ENCODE assay signal across 19 cellular contexts in the genomic region with DNA sequence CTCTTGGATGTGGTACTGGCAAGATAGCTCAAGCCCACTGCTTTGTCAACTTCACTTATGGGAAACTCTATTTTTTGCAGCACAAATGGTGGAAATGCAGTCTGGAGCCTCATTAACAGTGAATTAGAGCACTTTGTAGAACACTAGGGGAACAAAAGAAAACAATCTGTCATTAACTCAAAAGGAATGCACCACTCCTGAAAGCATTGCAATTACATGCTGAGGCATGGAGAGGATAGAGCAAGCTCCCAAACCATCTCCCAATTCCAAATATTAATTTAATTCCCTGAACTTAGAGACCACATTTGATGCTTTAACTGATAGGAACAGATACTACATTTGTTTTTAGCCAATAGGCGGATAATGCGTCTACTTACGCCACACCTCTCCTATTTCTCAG. TPM values are rescaled to one million over a fixed set of nuclear protein-coding genes. Genes with fewer than 3 reads are reported as not detected.
A peak's percentile ranks its signal among the peaks of the same experiment; 100 is the strongest.
DNase-seq lines count a peak whose midpoint lies in the region; ATAC-seq and TF ChIP-seq lines count a peak whose summit lies in the region.
"Had no signal": no experiment of that assay in that cellular context is flagged by ENCODE, and none has a peak within 500 bp of the region (broad histone marks: within the 10 kb centered on the region; RNA-seq: fewer than 3 reads in every experiment).

No MANE protein-coding gene starts in this region.

- H3K9me3 ChIP-seq in smooth muscle cell (replicated peaks; ENCODE audit: low read depth): no peaks in the 10 kb centered on the region
- H3K9me3 ChIP-seq: A549 had no signal

- H3K4me1 Mint-ChIP-seq in neural crest cell: peaks cover 14% of the 10 kb centered on the region
- H3K4me1 Mint-ChIP-seq in activated CD8-positive, alpha-beta T cell treated with anti-CD3 and anti-CD28 coated beads for 36 hours (ENCODE audit: low read depth): no peaks in the 10 kb centered on the region
- no peaks in the 10 kb centered on the region for H3K4me1 Mint-ChIP-seq in stimulated activated naive CD8-positive, alpha-beta T cell treated with anti-CD3 and anti-CD28 coated beads, Interleukin-15, amount 100 ng/mL, for 72 hours

- no peak for ATAC-seq in HG03139 (IDR thresholded peaks at IDR 0.05; ENCODE audit: unreplicated experiment)
- ATAC-seq in activated CD8-positive, alpha-beta T cell treated with anti-CD3 and anti-CD28 coated beads for 36 hours: no peak
- no peak for ATAC-seq in stimulated activated naive CD8-positive, alpha-beta T cell treated with anti-CD3 and anti-CD28 coated beads, Interleukin-15, amount 100 ng/mL, for 72 hours
- ATAC-seq: A549; CD8-positive, alpha-beta T cell; SK-N-SH treated with all-trans-retinoic acid at 6 μM for 48 hours had no signal

- no peaks in the 10 kb centered on the region for H4K20me1 ChIP-seq in smooth muscle cell (ENCODE audit: low read depth)
- H4K20me1 ChIP-seq: BLaER1 treated with 17β-estradiol and CSF1 and Interleukin-3, amounts not matched to agents 10 nM and 100 nM had no signal

- H3K4me3 Mint-ChIP-seq in neural crest cell: no peak overlapping the region
- H3K4me3 Mint-ChIP-seq in activated CD8-positive, alpha-beta T cell treated with anti-CD3 and anti-CD28 coated beads for 36 hours: no peak overlapping the region
- no peak overlapping the region for H3K4me3 Mint-ChIP-seq in stimulated activated naive CD8-positive, alpha-beta T cell treated with anti-CD3 and anti-CD28 coated beads, Interleukin-15, amount 100 ng/mL, for 72 hours
- H3K4me3 Mint-ChIP-seq: CD8-positive, alpha-beta T cell had no signal

- POLR2A ChIA-PET in activated CD8-positive, alpha-beta T cell treated with anti-CD3 and anti-CD28 coated beads for 36 hours (lab: Charles Lee): no interaction called here

- H3K4me2 ChIP-seq in smooth muscle cell: no peak overlapping the region
- H3K4me2 ChIP-seq: A549 had no signal

- H3K4me3 ChIP-seq in epithelial cell of esophagus (ENCODE audit: low read length) (no peak overlapping the region), smooth muscle cell (no peak overlapping the region)
- H3K4me3 ChIP-seq: A549; BLaER1 treated with 17β-estradiol and CSF1 and Interleukin-3, amounts not matched to agents 10 nM and 100 nM had no signal

- no peaks in the 10 kb centered on the region for H3K4me1 ChIP-seq in smooth muscle cell (ENCODE audit: low read depth)

- H3K79me2 ChIP-seq in smooth muscle cell (ENCODE audit: low read depth): no peaks in the 10 kb centered on the region

- no peaks in the 10 kb centered on the region for H3K27me3 Mint-ChIP-seq in neural crest cell (ENCODE audit: low read depth)
- H3K27me3 Mint-ChIP-seq in activated CD8-positive, alpha-beta T cell treated with anti-CD3 and anti-CD28 coated beads for 36 hours: no peaks in the 10 kb centered on the region
- H3K27me3 Mint-ChIP-seq in stimulated activated naive CD8-positive, alpha-beta T cell treated with anti-CD3 and anti-CD28 coated beads, Interleukin-15, amount 100 ng/mL, for 72 hours: no peaks in the 10 kb centered on the region

- H3K36me3 ChIP-seq in smooth muscle cell (ENCODE audit: low read depth): no peaks in the 10 kb centered on the region
- H3K36me3 ChIP-seq: BLaER1 treated with 17β-estradiol and CSF1 and Interleukin-3, amounts not matched to agents 10 nM and 100 nM had no signal

- intact Hi-C loops in activated CD8-positive, alpha-beta T cell treated with anti-CD3 and anti-CD28 coated beads for 36 hours (cut with micrococcal nuclease): no loop called here

- peak; percentile 2 for TF ChIP-seq CTCF in epithelial cell of esophagus (IDR thresholded peaks at IDR 0.05; ENCODE audit: insufficient read depth, low read depth, low read length, missing control alignments)
- no peak for TF ChIP-seq CTCF in neural crest cell (conservative IDR thresholded peaks at IDR 0.05)
- TF ChIP-seq CTCF in activated CD8-positive, alpha-beta T cell treated with anti-CD3 and anti-CD28 coated beads for 36 hours (IDR thresholded peaks at IDR 0.05): no peak
- TF ChIP-seq CTCF in smooth muscle cell (IDR thresholded peaks at IDR 0.05; ENCODE audit: borderline replicate concordance, insufficient read depth, poor library complexity, severe bottlenecking): no peak

- no peaks in the 10 kb centered on the region for H3K36me3 Mint-ChIP-seq in neural crest cell (ENCODE audit: low read depth)
- no peaks in the 10 kb centered on the region for H3K36me3 Mint-ChIP-seq in activated CD8-positive, alpha-beta T cell treated with anti-CD3 and anti-CD28 coated beads for 36 hours (ENCODE audit: low read depth)
- H3K36me3 Mint-ChIP-seq: CD8-positive, alpha-beta T cell had no signal

- H3K9ac ChIP-seq in smooth muscle cell (ENCODE audit: low read depth): no peak overlapping the region
- H3K9ac ChIP-seq: BLaER1 treated with 17β-estradiol and CSF1 and Interleukin-3, amounts not matched to agents 10 nM and 100 nM had no signal

- 95% methylated on average over 3 of the region's 3 CpGs for WGBS in smooth muscle cell (ENCODE audit: low lambda C conversion rate)

- H2AFZ ChIP-seq in smooth muscle cell (ENCODE audit: low read depth): no peak overlapping the region

- H3K27ac Mint-ChIP-seq in neural crest cell (ENCODE audit: unreplicated experiment): peak overlapping the region; percentile 15
- no peak overlapping the region for H3K27ac Mint-ChIP-seq in activated CD8-positive, alpha-beta T cell treated with anti-CD3 and anti-CD28 coated beads for 36 hours
- no peak overlapping the region for H3K27ac Mint-ChIP-seq in stimulated activated naive CD8-positive, alpha-beta T cell treated with anti-CD3 and anti-CD28 coated beads, Interleukin-15, amount 100 ng/mL, for 72 hours
- H3K27ac Mint-ChIP-seq: CD8-positive, alpha-beta T cell had no signal

- no peaks in the 10 kb centered on the region for H3F3A ChIP-seq in smooth muscle cell (ENCODE audit: low read depth)

- no peak overlapping the region for H3K27ac ChIP-seq in smooth muscle cell (ENCODE audit: low read depth)
- H3K27ac ChIP-seq: A549; BLaER1 treated with 17β-estradiol and CSF1 and Interleukin-3, amounts not matched to agents 10 nM and 100 nM had no signal

- peak; percentile 23 for DNase-seq in ELF-1 (ENCODE audit: low read depth, low spot score)
- peak; percentile 2 for DNase-seq in NCI-H69 (lab: John Stamatoyannopoulos, UW)
- DNase-seq in epithelial cell of esophagus (ENCODE audit: low read depth): peak; percentile 42
- no peak for DNase-seq in neural crest cell (ENCODE audit: low read depth, low spot score)
- DNase-seq in activated CD8-positive, alpha-beta T cell treated with anti-CD3 and anti-CD28 coated beads for 36 hours: no peak
- DNase-seq in stimulated activated naive CD8-positive, alpha-beta T cell treated with anti-CD3 and anti-CD28 coated beads, Interleukin-15, amount 100 ng/mL, for 72 hours: no peak
- DNase-seq in smooth muscle cell (lab: John Stamatoyannopoulos, UW; ENCODE audit: unreplicated experiment): no peak
- DNase-seq: CD8-positive, alpha-beta T cell; DMS53; EL; NCI-H1436 treated with DMSO at 0.1 percent for 48 hours; NCI-H2029 treated with DMSO at 0.1 percent for 48 hours; NCI-H748 treated with DMSO at 0.1 percent for 48 hours; RPMI8226; SIG-M5 had no signal

- H3K27me3 ChIP-seq in smooth muscle cell (ENCODE audit: low read depth): no peaks in the 10 kb centered on the region
- H3K27me3 ChIP-seq: BLaER1 treated with 17β-estradiol and CSF1 and Interleukin-3, amounts not matched to agents 10 nM and 100 nM had no signal

- no peaks in the 10 kb centered on the region for H3K9me3 Mint-ChIP-seq in neural crest cell
- no peaks in the 10 kb centered on the region for H3K9me3 Mint-ChIP-seq in activated CD8-positive, alpha-beta T cell treated with anti-CD3 and anti-CD28 coated beads for 36 hours
- H3K9me3 Mint-ChIP-seq in stimulated activated naive CD8-positive, alpha-beta T cell treated with anti-CD3 and anti-CD28 coated beads, Interleukin-15, amount 100 ng/mL, for 72 hours: no peaks in the 10 kb centered on the region

- CTCF ChIA-PET in activated CD8-positive, alpha-beta T cell treated with anti-CD3 and anti-CD28 coated beads for 36 hours (lab: Charles Lee): no interaction called here

RNA-seq across cellular contexts. Expression of a gene that starts 32.8 kb away (rescaled TPM):
- total RNA-seq in neural crest cell (13.2 and 14.1 TPM in 2 replicates), smooth muscle cell (30.8 and 35.3 TPM in 2 replicates)
- under 1 TPM; 0.70 to 0.92 TPM for total RNA-seq in activated CD8-positive, alpha-beta T cell treated with anti-CD3 and anti-CD28 coated beads for 36 hours
- polyA plus RNA-seq in smooth muscle cell: 9.1 and 17.0 TPM in 2 replicates

Comparison
In these comparisons a context has a peak if more than half of its experiments do, and no peak if none do; other contexts are left out.
1. DNase-seq: peak in ELF-1 (single experiment), NCI-H69 (single experiment) and epithelial cell of esophagus (single experiment); none in neural crest cell (single experiment), activated CD8-positive, alpha-beta T cell treated with anti-CD3 and anti-CD28 coated beads for 36 hours (single experiment), stimulated activated naive CD8-positive, alpha-beta T cell treated with anti-CD3 and anti-CD28 coated beads, Interleukin-15, amount 100 ng/mL, for 72 hours (0 of 2) and smooth muscle cell (single experiment).